Comparison of ENCODE assay signal across 1 cellular context in genomic region chr9:128723352-128723865, GRCh38.
TF ChIP-seq lines count a peak whose summit lies in the region.

No MANE protein-coding gene starts in this region.

TF ChIP-seq in endothelial cell of umbilical vein, 7 proteins besides CTCF, POLR2A, EP300 and RAD21:
- TF ChIP-seq GATA2 (IDR thresholded peaks at IDR 0.05; ENCODE audit: insufficient read depth, insufficient read length, low read depth, low read length), result no peak
- no peak for TF ChIP-seq MYC (IDR thresholded peaks at IDR 0.05; ENCODE audit: low read depth, low read length)
